Comparison of ENCODE assay signal across 12 cellular contexts in genomic region chr2:8669157-8669852, GRCh38. TPM values are rescaled to one million over a fixed set of nuclear protein-coding genes. Genes with fewer than 3 reads are reported as not detected.
DNase-seq lines count a peak whose midpoint lies in the region; ATAC-seq and TF ChIP-seq lines count a peak whose summit lies in the region.
"Had no signal": no experiment of that assay in that cellular context is flagged by ENCODE, and none has a peak within 500 bp of the region (broad histone marks: within the 10 kb centered on the region; RNA-seq: fewer than 3 reads in every experiment).

No MANE protein-coding gene starts in this region.

- in situ Hi-C loops in GM23248 (cut with MboI) = no loop called here

- H2AFZ ChIP-seq in GM23248 = no peak overlapping the region

- WGBS in GM23248 (ENCODE audit: low coverage in 1 of 2, low lambda C conversion rate in 2 of 2, missing lambda C conversion rate in 2 of 2), 2 experiments = 1 to 6% methylated on average over 3 of the region's 3 CpGs
- 50 to 53% methylated on average over 3 of the region's 3 CpGs for WGBS in body of pancreas, 2 donors

- H3K9me3 ChIP-seq in GM23248 (ENCODE audit: low read depth) (no peaks in the 10 kb centered on the region), body of pancreas (peaks cover 0 to 4% (median 0%) of the 10 kb centered on the region in 3 donors)

- H3K27ac ChIP-seq in GM23248 = peak overlapping the region; percentile 89
- H3K27ac ChIP-seq in body of pancreas = no peak overlapping the region

- peaks cover 6% of the 10 kb centered on the region; the same call in 1 of the 2 replicates for H3K9me2 ChIP-seq in GM23248 (ENCODE audit: insufficient read depth)

- peak overlapping the region; percentile 61 for H3K9ac ChIP-seq in GM23248

- no peak for TF ChIP-seq CTCF in body of pancreas (IDR thresholded peaks at IDR 0.05)

- H3K4me2 ChIP-seq in GM23248 (ENCODE audit: unreplicated experiment) = peak overlapping the region; percentile 47

- no peaks in the 10 kb centered on the region for H3K36me3 ChIP-seq in GM23248 (ENCODE audit: low read depth)
- H3K36me3 ChIP-seq in body of pancreas (replicated peaks in 1 of 2; ENCODE audit: insufficient read depth in 1 of 2, low read depth in 2 of 2) = no peaks in the 10 kb centered on the region

- H4K20me1 ChIP-seq in GM23248 (ENCODE audit: insufficient read depth) = no peaks in the 10 kb centered on the region

- H3K4me1 ChIP-seq in GM23248 (ENCODE audit: insufficient read depth) = peaks cover 15% of the 10 kb centered on the region
- peaks cover 7% of the 10 kb centered on the region for H3K4me1 ChIP-seq in body of pancreas

- H3K27me3 ChIP-seq in GM23248 (replicated peaks; ENCODE audit: insufficient read depth) (no peaks in the 10 kb centered on the region), body of pancreas (no peaks in the 10 kb centered on the region)

- peak; percentile 93 for DNase-seq in GM23248
- no peak for DNase-seq in body of pancreas
- DNase-seq in left ventricle myocardium superior = no peak
- DNase-seq in sciatic nerve (ENCODE audit: low spot score) = no peak
- DNase-seq in DMS79 treated with DMSO at 0.1 percent for 48 hours (lab: John Stamatoyannopoulos, UW) = no peak
- DNase-seq in NCI-H1092 treated with DMSO at 0.1 percent for 48 hours (lab: John Stamatoyannopoulos, UW) = no peak
- DNase-seq in NCI-H524 (lab: John Stamatoyannopoulos, UW) = no peak
- DNase-seq: activated CD4-positive, alpha-beta memory T cell treated with anti-CD3 and anti-CD28 coated beads for 36 hours; activated effector memory CD4-positive, alpha-beta T cell treated with anti-CD3 and anti-CD28 coated beads, Interleukin-2, amount 50 U/mL, for 16 hours; NCI-H446 treated with DMSO at 0.1 percent for 48 hours; stimulated activated CD4-positive, alpha-beta T cell treated with anti-CD3 and anti-CD28 coated beads, Interleukin-1b, Interleukin-23, amount 100 ng/mL, for 48 hours had no signal

- peak; percentile 52 for ATAC-seq in body of pancreas
- peak; percentile 71 for ATAC-seq in left ventricle myocardium superior
- ATAC-seq in sciatic nerve = peak; percentile 94
- ATAC-seq in HG03097 (IDR thresholded peaks at IDR 0.05; ENCODE audit: low FRiP score, unreplicated experiment) = no peak

- no peak for TF ChIP-seq POLR2A in body of pancreas (IDR thresholded peaks at IDR 0.05)

- intact Hi-C loops in body of pancreas (cut with DNase I) (no loop called here), left ventricle myocardium superior (cut with micrococcal nuclease) (no loop called here), sciatic nerve (cut with DNase I) (no loop called here)

- H3K4me3 ChIP-seq in GM23248 = 0 out of 2 replicates have a peak overlapping the region, but pooled peaks have one; percentile 30
- no peak overlapping the region for H3K4me3 ChIP-seq in body of pancreas

- peaks cover 20% of the 10 kb centered on the region for H3F3A ChIP-seq in GM23248 (ENCODE audit: insufficient read depth)

- no peaks in the 10 kb centered on the region for H3K79me2 ChIP-seq in GM23248 (ENCODE audit: insufficient read depth)

RNA-seq across cellular contexts. Expression of gene ID2, which starts 12.6 kb away (rescaled TPM):
- total RNA-seq in GM23248 (2014; rRNA removed; shearing (Covaris generic)) = 548 and 668 TPM in 2 replicates
- polyA plus RNA-seq in GM23248 (2016; fragmentation: Nextera tagmentation; extraction: Ambion mirVana) = 468 and 478 TPM in 2 replicates
- total RNA-seq in body of pancreas = 100 to 1,000 TPM in 1 of 2 donors, 10 to 100 TPM in 1; 50.3 to 157 TPM
- total RNA-seq in left ventricle myocardium superior = 30.0 TPM
- 95.8 TPM for total RNA-seq in sciatic nerve
